1 cellular context compared by ENCODE assay signal in the genomic region with DNA sequence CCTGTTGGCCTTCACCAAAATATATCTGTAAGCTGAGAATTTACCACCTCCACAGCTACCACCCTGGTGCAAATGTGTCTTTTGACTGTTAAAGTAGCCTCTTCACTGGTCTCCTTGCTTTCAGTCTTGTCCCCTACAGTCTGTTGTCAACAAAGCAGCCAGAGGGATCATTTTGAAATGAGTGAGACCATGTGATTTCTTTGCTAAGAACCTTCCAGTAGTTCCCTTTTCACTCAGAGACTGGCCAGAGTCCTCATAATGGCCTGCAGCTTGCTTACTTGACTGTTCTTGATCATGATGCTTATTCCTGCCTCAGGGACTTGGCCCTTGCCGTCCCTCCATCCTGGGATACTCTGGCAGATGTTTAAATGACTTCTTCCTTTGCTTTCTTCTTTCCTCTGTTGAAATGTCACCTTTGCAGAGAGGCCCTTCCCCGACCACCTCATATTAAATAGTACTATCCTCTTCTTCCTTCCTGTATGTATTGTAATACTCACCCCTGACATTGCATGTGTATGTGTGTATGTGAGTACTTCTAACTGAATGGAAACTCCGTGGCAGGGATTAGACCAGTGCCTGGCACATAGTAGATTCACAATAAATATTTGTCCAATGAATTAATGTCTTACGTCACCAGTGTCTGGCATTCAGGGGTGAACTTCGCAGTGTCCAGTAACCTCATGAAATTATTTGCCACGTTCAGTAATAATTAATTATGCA.
TF ChIP-seq lines count a peak whose summit lies in the region.

No MANE protein-coding gene starts in this region.

TF ChIP-seq in GM12878, 131 proteins besides CTCF, POLR2A, EP300 and RAD21:
- TF ChIP-seq, protein P1, sequence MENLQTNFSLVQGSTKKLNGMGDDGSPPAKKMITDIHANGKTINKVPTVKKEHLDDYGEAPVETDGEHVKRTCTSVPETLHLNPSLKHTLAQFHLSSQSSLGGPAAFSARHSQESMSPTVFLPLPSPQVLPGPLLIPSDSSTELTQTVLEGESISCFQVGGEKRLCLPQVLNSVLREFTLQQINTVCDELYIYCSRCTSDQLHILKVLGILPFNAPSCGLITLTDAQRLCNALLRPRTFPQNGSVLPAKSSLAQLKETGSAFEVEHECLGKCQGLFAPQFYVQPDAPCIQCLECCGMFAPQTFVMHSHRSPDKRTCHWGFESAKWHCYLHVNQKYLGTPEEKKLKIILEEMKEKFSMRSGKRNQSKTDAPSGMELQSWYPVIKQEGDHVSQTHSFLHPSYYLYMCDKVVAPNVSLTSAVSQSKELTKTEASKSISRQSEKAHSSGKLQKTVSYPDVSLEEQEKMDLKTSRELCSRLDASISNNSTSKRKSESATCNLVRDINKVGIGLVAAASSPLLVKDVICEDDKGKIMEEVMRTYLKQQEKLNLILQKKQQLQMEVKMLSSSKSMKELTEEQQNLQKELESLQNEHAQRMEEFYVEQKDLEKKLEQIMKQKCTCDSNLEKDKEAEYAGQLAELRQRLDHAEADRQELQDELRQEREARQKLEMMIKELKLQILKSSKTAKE (IDR thresholded peaks at IDR 0.05; ENCODE audit: low read depth, poor library complexity, severe bottlenecking) = no peak
- TF ChIP-seq, protein P2, sequence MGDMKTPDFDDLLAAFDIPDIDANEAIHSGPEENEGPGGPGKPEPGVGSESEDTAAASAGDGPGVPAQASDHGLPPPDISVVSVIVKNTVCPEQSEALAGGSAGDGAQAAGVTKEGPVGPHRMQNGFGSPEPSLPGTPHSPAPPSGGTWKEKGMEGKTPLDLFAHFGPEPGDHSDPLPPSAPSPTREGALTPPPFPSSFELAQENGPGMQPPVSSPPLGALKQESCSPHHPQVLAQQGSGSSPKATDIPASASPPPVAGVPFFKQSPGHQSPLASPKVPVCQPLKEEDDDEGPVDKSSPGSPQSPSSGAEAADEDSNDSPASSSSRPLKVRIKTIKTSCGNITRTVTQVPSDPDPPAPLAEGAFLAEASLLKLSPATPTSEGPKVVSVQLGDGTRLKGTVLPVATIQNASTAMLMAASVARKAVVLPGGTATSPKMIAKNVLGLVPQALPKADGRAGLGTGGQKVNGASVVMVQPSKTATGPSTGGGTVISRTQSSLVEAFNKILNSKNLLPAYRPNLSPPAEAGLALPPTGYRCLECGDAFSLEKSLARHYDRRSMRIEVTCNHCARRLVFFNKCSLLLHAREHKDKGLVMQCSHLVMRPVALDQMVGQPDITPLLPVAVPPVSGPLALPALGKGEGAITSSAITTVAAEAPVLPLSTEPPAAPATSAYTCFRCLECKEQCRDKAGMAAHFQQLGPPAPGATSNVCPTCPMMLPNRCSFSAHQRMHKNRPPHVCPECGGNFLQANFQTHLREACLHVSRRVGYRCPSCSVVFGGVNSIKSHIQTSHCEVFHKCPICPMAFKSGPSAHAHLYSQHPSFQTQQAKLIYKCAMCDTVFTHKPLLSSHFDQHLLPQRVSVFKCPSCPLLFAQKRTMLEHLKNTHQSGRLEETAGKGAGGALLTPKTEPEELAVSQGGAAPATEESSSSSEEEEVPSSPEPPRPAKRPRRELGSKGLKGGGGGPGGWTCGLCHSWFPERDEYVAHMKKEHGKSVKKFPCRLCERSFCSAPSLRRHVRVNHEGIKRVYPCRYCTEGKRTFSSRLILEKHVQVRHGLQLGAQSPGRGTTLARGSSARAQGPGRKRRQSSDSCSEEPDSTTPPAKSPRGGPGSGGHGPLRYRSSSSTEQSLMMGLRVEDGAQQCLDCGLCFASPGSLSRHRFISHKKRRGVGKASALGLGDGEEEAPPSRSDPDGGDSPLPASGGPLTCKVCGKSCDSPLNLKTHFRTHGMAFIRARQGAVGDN (IDR thresholded peaks at IDR 0.05) = peak; percentile 65; the same call in 1 of the 2 replicates
- 0 out of 2 replicates have a peak, but pooled peaks have one; percentile 15 for TF ChIP-seq YY1 (IDR thresholded peaks at IDR 0.05; ENCODE audit: low read depth, low read length)
- TF ChIP-seq JUNB (IDR thresholded peaks at IDR 0.05) = 0 out of 2 replicates have a peak, but pooled peaks have one; percentile 3
